In genomic region chr6:133671376-133671775, GRCh38 we compare ENCODE assay signal across 1 cellular context.
TF ChIP-seq lines count a peak whose summit lies in the region.

No MANE protein-coding gene starts in this region.

TF ChIP-seq in H1, 55 proteins besides CTCF, POLR2A, EP300 and RAD21:
- no peak for TF ChIP-seq TAF7 (optimal IDR thresholded peaks at IDR 0.05; ENCODE audit: borderline replicate concordance, low read depth, low read length)
- TF ChIP-seq TBP (IDR thresholded peaks at IDR 0.05; ENCODE audit: low read depth, low read length): no peak
- TF ChIP-seq KDM1A (IDR thresholded peaks at IDR 0.05; ENCODE audit: borderline replicate concordance, low read length): no peak
- TF ChIP-seq SAP30 (IDR thresholded peaks at IDR 0.05; ENCODE audit: insufficient read depth, insufficient replicate concordance, low read length): no peak
- no peak for TF ChIP-seq JUN (IDR thresholded peaks at IDR 0.05; ENCODE audit: low read depth, low read length)
- TF ChIP-seq YY1 (IDR thresholded peaks at IDR 0.05; ENCODE audit: low read depth, low read length): no peak
- no peak for TF ChIP-seq RBBP5 (IDR thresholded peaks at IDR 0.05; ENCODE audit: borderline replicate concordance, low read depth, low read length)
- no peak for TF ChIP-seq SRF (IDR thresholded peaks at IDR 0.05; ENCODE audit: low read depth, low read length)
- no peak for TF ChIP-seq ATF2 (IDR thresholded peaks at IDR 0.05; ENCODE audit: low read length)
TF ChIP-seq in H1: peak in this region for 0.
